Comparison of ENCODE assay signal across 8 cellular contexts in the genomic region with DNA sequence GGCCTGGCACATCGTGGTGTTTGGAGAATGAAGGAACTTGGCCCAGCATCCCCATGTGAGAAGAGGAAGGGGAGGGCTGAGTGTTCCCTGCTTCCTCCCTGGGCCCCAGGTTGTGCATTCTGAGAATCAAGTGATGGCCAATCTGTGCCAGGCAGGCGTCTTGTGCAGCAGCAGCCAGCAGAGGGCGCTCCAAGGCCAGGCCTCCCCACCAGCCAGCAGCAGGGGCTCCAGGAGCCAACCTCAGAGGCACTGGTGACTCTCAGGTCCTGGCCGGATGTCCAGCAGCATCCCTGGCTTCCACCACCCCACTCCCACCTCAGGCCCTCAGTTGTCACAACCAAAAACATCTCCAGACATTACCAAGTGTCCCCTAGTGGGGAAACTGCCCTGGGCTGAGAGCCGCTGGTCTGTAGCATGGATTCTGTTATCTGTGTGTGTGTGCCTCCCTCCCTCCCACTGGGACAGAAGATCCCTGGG.
DNase-seq lines count a peak whose midpoint lies in the region; ATAC-seq and TF ChIP-seq lines count a peak whose summit lies in the region.

No MANE protein-coding gene starts in this region.

- peaks cover 0 to 100% of the 10 kb centered on the region in 2 donors for H3K36me3 ChIP-seq in left lung

- no peak for TF ChIP-seq CTCF in activated B cell treated with CpG ODN at 0.5 μM for 24 hours (IDR thresholded peaks at IDR 0.05)
- peak; percentile 79 to 83 for TF ChIP-seq CTCF in left lung (IDR thresholded peaks at IDR 0.05)
- TF ChIP-seq CTCF in lower leg skin (IDR thresholded peaks at IDR 0.05): no peak

- peaks cover 88% of the 10 kb centered on the region for H3K36me3 Mint-ChIP-seq in activated B cell treated with CpG ODN at 0.5 μM for 24 hours (ENCODE audit: low read depth)
- H3K36me3 Mint-ChIP-seq in central memory CD8-positive, alpha-beta T cell (ENCODE audit: insufficient read depth): peaks cover 72% of the 10 kb centered on the region

- POLR2A ChIA-PET in activated B cell treated with CpG ODN at 0.5 μM for 24 hours (lab: Charles Lee): interaction anchor here (0.5 kb wide), 1 partner anchor 269 kb away, joined by 7 read pairs; no protein-coding TSS in a partner anchor

- CTCF ChIA-PET in activated B cell treated with CpG ODN at 0.5 μM for 24 hours (lab: Charles Lee): interaction anchor here (0.9 to 1.0 kb wide), 3 partner anchors 22 to 909 kb away, joined by 3 read pairs; no protein-coding TSS in a partner anchor

- H3K27me3 ChIP-seq in left lung: no peaks in the 10 kb centered on the region

- H3K27ac Mint-ChIP-seq in activated B cell treated with CpG ODN at 0.5 μM for 24 hours: no peak overlapping the region
- peak overlapping the region; percentile 44 for H3K27ac Mint-ChIP-seq in central memory CD8-positive, alpha-beta T cell (ENCODE audit: low read depth)

- no peaks in the 10 kb centered on the region for H3K4me1 Mint-ChIP-seq in activated B cell treated with CpG ODN at 0.5 μM for 24 hours
- peaks cover 23% of the 10 kb centered on the region for H3K4me1 Mint-ChIP-seq in central memory CD8-positive, alpha-beta T cell

- intact Hi-C loops in activated B cell treated with CpG ODN at 0.5 μM for 24 hours (cut with micrococcal nuclease) (no loop called here), left lung (cut with DNase I) (no loop called here), lower leg skin (cut with DNase I; ENCODE audit: low total_unique reads) (no loop called here)

- DNase-seq in NCI-H146 (lab: John Stamatoyannopoulos, UW) (peak; percentile 54), NCI-H146 treated with DMSO at 0.1 percent for 48 hours (lab: John Stamatoyannopoulos, UW; ENCODE audit: unreplicated experiment) (no peak), NCI-H1105 treated with DMSO at 0.1 percent for 48 hours (lab: John Stamatoyannopoulos, UW) (peak; percentile 20), activated B cell treated with CpG ODN at 0.5 μM for 24 hours (no peak), left lung (peak in 1 of 2 donors; percentile 88), lower leg skin (ENCODE audit: low spot score in 2 of 2) (no peak)
- DNase-seq in central memory CD8-positive, alpha-beta T cell (ENCODE audit: low spot score in 2 of 2): peak; percentile 45 to 70
- DNase-seq in stimulated activated CD8-positive, alpha-beta memory T cell treated with anti-CD3 and anti-CD28 coated beads, Interleukin-15, amount 100 ng/mL, for 1 hour (ENCODE audit: low read depth): peak; percentile 48

- H3K4me1 ChIP-seq in left lung: no peaks in the 10 kb centered on the region

- no peak overlapping the region for H3K27ac ChIP-seq in left lung

- TF ChIP-seq POLR2A in lower leg skin (IDR thresholded peaks at IDR 0.05): no peak

- H3K9me3 Mint-ChIP-seq in activated B cell treated with CpG ODN at 0.5 μM for 24 hours: no peaks in the 10 kb centered on the region
- no peaks in the 10 kb centered on the region for H3K9me3 Mint-ChIP-seq in central memory CD8-positive, alpha-beta T cell

- 26 to 41% methylated on average over 4 to 5 of the region's 5 CpGs for WGBS in lower leg skin, 2 donors

- H3K4me3 ChIP-seq in left lung (no peak overlapping the region), lower leg skin (ENCODE audit: low read depth, poor library complexity, severe bottlenecking) (no peak overlapping the region)

- H3K27me3 Mint-ChIP-seq in activated B cell treated with CpG ODN at 0.5 μM for 24 hours: no peaks in the 10 kb centered on the region
- no peaks in the 10 kb centered on the region for H3K27me3 Mint-ChIP-seq in central memory CD8-positive, alpha-beta T cell

- H3K9me3 ChIP-seq in left lung: no peaks in the 10 kb centered on the region

- peak; percentile 52 for ATAC-seq in activated B cell treated with CpG ODN at 0.5 μM for 24 hours (ENCODE audit: low read depth)
- peak; percentile 66 for ATAC-seq in central memory CD8-positive, alpha-beta T cell (replicated peaks; ENCODE audit: extremely low read depth, poor library complexity, severe bottlenecking)
- peak; percentile 78 for ATAC-seq in left lung

- H3K4me3 Mint-ChIP-seq in activated B cell treated with CpG ODN at 0.5 μM for 24 hours: no peak overlapping the region
- H3K4me3 Mint-ChIP-seq in central memory CD8-positive, alpha-beta T cell: no peak overlapping the region

Comparison
In these comparisons a context has a peak if more than half of its experiments do, and no peak if none do; other contexts are left out.
1. DNase-seq: peak in NCI-H146 (single experiment), NCI-H1105 treated with DMSO at 0.1 percent for 48 hours (single experiment), central memory CD8-positive, alpha-beta T cell (2 of 2) and stimulated activated CD8-positive, alpha-beta memory T cell treated with anti-CD3 and anti-CD28 coated beads, Interleukin-15, amount 100 ng/mL, for 1 hour (single experiment); none in NCI-H146 treated with DMSO at 0.1 percent for 48 hours (single experiment), activated B cell treated with CpG ODN at 0.5 μM for 24 hours (single experiment) and lower leg skin (0 of 2).
2. CTCF ChIP-seq: peak in left lung (2 of 2); none in activated B cell treated with CpG ODN at 0.5 μM for 24 hours (single experiment) and lower leg skin (0 of 3).
3. Peak in every context shown above with its lines, with median percentiles within 50 percentile points of each other: ATAC-seq.